ENCODE assay signal across 18 cellular contexts in the genomic region with DNA sequence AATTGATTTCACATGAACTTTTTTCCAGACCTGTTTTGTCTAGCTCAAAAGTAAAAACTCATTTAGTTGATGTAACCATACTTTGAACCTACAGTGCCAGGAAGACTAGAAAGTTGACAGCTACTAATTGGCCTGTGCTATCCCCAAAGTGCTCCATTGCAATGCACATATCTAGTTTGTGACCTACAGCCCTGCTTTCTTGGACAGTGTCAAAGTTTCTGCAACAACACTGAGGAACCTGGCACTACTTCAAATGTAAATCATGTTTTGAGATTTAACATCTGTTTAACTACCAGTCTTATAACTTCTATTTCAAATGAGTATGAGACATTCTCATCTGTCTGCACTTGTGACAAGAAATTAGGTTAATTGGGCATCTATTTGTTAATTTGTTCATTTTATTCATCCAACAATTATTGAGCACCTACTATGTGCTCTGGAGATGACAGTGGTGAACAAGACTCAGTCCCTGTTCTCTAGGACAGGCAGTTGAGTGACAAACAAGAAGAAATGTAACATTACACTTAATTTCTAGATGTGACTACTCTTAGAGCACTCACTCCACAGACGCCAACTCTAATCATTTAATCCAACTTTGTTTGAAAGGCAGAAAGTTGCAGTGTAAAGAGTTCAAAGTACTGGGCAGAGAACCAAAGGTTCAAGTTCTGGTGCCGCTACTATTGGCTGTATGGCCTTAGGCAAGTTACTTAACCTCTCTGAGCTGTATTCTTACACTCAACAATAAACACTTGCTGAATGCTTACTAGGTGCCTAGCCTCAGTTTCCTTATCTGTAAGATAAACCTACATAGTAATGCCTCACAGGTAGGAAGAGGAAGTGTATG.
DNase-seq lines count a peak whose midpoint lies in the region; ATAC-seq and TF ChIP-seq lines count a peak whose summit lies in the region.
"Had no signal": no experiment of that assay in that cellular context is flagged by ENCODE, and none has a peak within 500 bp of the region (broad histone marks: within the 10 kb centered on the region; RNA-seq: fewer than 3 reads in every experiment).

No MANE protein-coding gene starts in this region.

- peaks cover 19% of the 10 kb centered on the region for H3K36me3 Mint-ChIP-seq in memory B cell

- WGBS in heart right ventricle, 2 donors, result 85 to 88% methylated on average over 2 of the region's 2 CpGs

- no peaks in the 10 kb centered on the region for H3K27me3 ChIP-seq in heart right ventricle
- H3K27me3 ChIP-seq: BLaER1 treated with 17β-estradiol and CSF1 and Interleukin-3, amounts not matched to agents 10 nM and 100 nM had no signal

- H3K27ac Mint-ChIP-seq in memory B cell, result peak overlapping the region; percentile 28
- H3K27ac Mint-ChIP-seq: H9 had no signal

- DNase-seq in AG10803 (ENCODE audit: low read depth) (peak; percentile 8), heart right ventricle (no peak), memory B cell (ENCODE audit: low spot score in 2 of 2) (no peak), omental fat pad (ENCODE audit: low spot score) (no peak), NCI-H2227 treated with DMSO at 0.1 percent for 48 hours (lab: John Stamatoyannopoulos, UW) (no peak)
- DNase-seq: CD8-positive, alpha-beta memory T cell; DND-41; H9; KBM-7; NCI-H1105 treated with DMSO at 0.1 percent for 48 hours; NCI-H1694 treated with DMSO at 0.1 percent for 48 hours; NCI-H510A; NCI-H774; OCI-M1; SIG-M5 had no signal

- H3K27me3 Mint-ChIP-seq in memory B cell, result no peaks in the 10 kb centered on the region
- H3K27me3 Mint-ChIP-seq: CD8-positive, alpha-beta memory T cell had no signal

- H3K4me1 ChIP-seq in heart right ventricle, result peaks cover 0 to 30% (median 9%) of the 10 kb centered on the region in 9 donors

- H3K4me3 ChIP-seq in AG10803 (ENCODE audit: low read length) (no peak overlapping the region), heart right ventricle (no peak overlapping the region)
- H3K4me3 ChIP-seq: BLaER1 treated with 17β-estradiol and CSF1 and Interleukin-3, amounts not matched to agents 10 nM and 100 nM had no signal

- H3K4me1 Mint-ChIP-seq in memory B cell, result peaks cover 4% of the 10 kb centered on the region

- H3K9me3 Mint-ChIP-seq in memory B cell, result no peaks in the 10 kb centered on the region
- H3K9me3 Mint-ChIP-seq: CD8-positive, alpha-beta memory T cell; H9 had no signal

- H3K4me3 Mint-ChIP-seq in memory B cell, result no peak overlapping the region
- H3K4me3 Mint-ChIP-seq: CD8-positive, alpha-beta memory T cell; H9 had no signal

- peaks cover 0 to 79% (median 12%) of the 10 kb centered on the region in 9 donors for H3K36me3 ChIP-seq in heart right ventricle

- intact Hi-C loops in heart right ventricle (cut with DNase I), result loop anchor here in 1 of 10 donors (10.0 kb wide), 1 partner anchor 77 kb away; a partner anchor contains a TSS

- peak in 5 of 8 donors; percentile 11 to 49 (median 38) for ATAC-seq in heart right ventricle
- no peak for ATAC-seq in memory B cell (ENCODE audit: low read depth)
- ATAC-seq in omental fat pad (ENCODE audit: low FRiP score), result no peak
- no peak for ATAC-seq in HG03135 (IDR thresholded peaks at IDR 0.05; ENCODE audit: unreplicated experiment)

- H3K27ac ChIP-seq in VCaP (peak overlapping the region; percentile 87), heart right ventricle (peak overlapping the region in 1 of 10 donors; percentile 16)
- H3K27ac ChIP-seq: BLaER1 treated with 17β-estradiol and CSF1 and Interleukin-3, amounts not matched to agents 10 nM and 100 nM had no signal

- H3K9me3 ChIP-seq in heart right ventricle, result no peaks in the 10 kb centered on the region
- H3K9me3 ChIP-seq: BLaER1 treated with 17β-estradiol and CSF1 and Interleukin-3, amounts not matched to agents 10 nM and 100 nM had no signal

- TF ChIP-seq CTCF in AG10803 (conservative IDR thresholded peaks at IDR 0.05; ENCODE audit: low read length), result no peak
- no peak for TF ChIP-seq CTCF in VCaP (conservative IDR thresholded peaks at IDR 0.05)
- no peak for TF ChIP-seq CTCF in heart right ventricle (IDR thresholded peaks at IDR 0.05)
- TF ChIP-seq CTCF in omental fat pad (IDR thresholded peaks at IDR 0.05), result no peak

Comparison
In these comparisons a context has a peak if more than half of its experiments do, and no peak if none do; other contexts are left out.
1. ATAC-seq: peak in heart right ventricle (5 of 8); none in memory B cell (single experiment), omental fat pad (single experiment) and HG03135 (single experiment).